1 cellular context compared by ENCODE assay signal in the genomic region with DNA sequence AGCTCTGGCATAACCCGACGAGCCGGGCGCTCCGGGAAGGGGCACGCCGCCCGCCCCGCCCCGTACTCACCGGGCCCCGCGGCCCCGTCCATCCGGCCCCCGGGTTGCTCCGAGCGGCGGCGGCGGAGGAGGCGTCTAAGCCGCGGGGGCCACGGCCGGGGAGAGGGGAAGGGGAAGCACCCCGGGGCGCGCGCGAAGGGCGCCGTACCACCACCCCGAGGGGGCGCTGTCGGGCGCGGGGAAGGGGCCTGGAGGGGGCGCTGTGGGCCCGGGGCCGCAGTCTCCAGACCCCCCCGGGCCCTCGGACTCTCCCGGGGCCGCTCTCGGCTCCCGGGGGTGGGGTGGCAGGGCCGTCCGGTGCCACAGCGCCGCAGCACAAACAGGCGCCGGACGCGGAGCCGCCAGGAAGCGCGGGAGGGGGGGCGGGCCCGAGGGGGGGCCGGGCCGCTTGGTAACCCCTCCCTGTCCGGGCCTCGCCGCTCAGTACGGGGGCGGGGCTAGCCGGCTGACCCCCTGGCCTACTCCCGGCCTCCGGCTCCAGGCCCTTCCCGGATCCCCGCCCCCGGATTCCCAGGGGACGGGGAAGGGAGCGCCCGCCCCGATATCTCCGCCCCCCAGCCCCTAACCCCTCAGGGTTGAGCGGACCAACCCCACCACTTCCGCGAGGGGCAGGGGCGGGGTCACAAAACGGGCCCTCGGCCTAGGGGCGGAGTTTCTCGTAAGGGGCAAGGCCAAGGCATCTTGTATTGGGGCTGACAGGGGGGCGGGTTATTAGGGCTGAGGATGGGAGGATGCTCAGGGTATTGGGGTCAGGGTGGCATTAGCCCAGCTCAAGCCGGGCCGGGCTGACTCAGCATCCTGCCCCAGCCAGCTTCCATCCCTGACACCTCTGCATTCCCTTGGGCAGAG.
A peak's percentile ranks its signal among the peaks of the same experiment; 100 is the strongest.
TF ChIP-seq lines count a peak whose summit lies in the region.

A gene with protein sequence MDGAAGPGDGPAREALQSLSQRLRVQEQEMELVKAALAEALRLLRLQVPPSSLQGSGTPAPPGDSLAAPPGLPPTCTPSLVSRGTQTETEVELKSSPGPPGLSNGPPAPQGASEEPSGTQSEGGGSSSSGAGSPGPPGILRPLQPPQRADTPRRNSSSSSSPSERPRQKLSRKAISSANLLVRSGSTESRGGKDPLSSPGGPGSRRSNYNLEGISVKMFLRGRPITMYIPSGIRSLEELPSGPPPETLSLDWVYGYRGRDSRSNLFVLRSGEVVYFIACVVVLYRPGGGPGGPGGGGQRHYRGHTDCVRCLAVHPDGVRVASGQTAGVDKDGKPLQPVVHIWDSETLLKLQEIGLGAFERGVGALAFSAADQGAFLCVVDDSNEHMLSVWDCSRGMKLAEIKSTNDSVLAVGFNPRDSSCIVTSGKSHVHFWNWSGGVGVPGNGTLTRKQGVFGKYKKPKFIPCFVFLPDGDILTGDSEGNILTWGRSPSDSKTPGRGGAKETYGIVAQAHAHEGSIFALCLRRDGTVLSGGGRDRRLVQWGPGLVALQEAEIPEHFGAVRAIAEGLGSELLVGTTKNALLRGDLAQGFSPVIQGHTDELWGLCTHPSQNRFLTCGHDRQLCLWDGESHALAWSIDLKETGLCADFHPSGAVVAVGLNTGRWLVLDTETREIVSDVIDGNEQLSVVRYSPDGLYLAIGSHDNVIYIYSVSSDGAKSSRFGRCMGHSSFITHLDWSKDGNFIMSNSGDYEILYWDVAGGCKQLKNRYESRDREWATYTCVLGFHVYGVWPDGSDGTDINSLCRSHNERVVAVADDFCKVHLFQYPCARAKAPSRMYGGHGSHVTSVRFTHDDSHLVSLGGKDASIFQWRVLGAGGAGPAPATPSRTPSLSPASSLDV (minus strand): TSS at position 410 of the 909 bp plus-strand sequence. CDS start 318 bp downstream, at position 92.
Gene ROM1, plus strand, starts transcription at position 892 of the 909 bp plus-strand sequence. CDS start 25 bp downstream, outside the sequence.

TF ChIP-seq in GM12878, 131 proteins besides CTCF, POLR2A, EP300 and RAD21 (continued from another document and continues in another):
- TF ChIP-seq ZBTB11 (CRISPR knock-in tag; IDR thresholded peaks at IDR 0.05) = no peak
- TF ChIP-seq, protein P1, sequence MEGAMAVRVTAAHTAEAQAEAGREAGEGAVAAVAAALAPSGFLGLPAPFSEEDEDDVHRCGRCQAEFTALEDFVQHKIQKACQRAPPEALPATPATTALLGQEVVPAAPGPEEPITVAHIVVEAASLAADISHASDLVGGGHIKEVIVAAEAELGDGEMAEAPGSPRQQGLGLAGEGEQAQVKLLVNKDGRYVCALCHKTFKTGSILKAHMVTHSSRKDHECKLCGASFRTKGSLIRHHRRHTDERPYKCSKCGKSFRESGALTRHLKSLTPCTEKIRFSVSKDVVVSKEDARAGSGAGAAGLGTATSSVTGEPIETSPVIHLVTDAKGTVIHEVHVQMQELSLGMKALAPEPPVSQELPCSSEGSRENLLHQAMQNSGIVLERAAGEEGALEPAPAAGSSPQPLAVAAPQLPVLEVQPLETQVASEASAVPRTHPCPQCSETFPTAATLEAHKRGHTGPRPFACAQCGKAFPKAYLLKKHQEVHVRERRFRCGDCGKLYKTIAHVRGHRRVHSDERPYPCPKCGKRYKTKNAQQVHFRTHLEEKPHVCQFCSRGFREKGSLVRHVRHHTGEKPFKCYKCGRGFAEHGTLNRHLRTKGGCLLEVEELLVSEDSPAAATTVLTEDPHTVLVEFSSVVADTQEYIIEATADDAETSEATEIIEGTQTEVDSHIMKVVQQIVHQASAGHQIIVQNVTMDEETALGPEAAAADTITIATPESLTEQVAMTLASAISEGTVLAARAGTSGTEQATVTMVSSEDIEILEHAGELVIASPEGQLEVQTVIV (IDR thresholded peaks at IDR 0.05; ENCODE audit: borderline replicate concordance, partially characterized antibody) = no peak
- TF ChIP-seq IRF3 (IDR thresholded peaks at IDR 0.05) = no peak
- no peak for TF ChIP-seq CHD4 (IDR thresholded peaks at IDR 0.05)
- TF ChIP-seq NFYA (IDR thresholded peaks at IDR 0.05; ENCODE audit: borderline replicate concordance, low read depth, low read length) = no peak
- no peak for TF ChIP-seq MEF2A (IDR thresholded peaks at IDR 0.05; ENCODE audit: insufficient read depth, low read depth, low read length)
- no peak for TF ChIP-seq MLLT1 (IDR thresholded peaks at IDR 0.05)
- TF ChIP-seq FOS (IDR thresholded peaks at IDR 0.05; ENCODE audit: borderline replicate concordance, extremely low read depth, insufficient read length) = no peak
- no peak for TF ChIP-seq ZNF384 (IDR thresholded peaks at IDR 0.05; ENCODE audit: borderline replicate concordance, low read depth, low read length)
- TF ChIP-seq BMI1 (IDR thresholded peaks at IDR 0.05; ENCODE audit: borderline replicate concordance) = no peak
- TF ChIP-seq BCLAF1 (IDR thresholded peaks at IDR 0.05) = no peak
- no peak for TF ChIP-seq RCOR1 (conservative IDR thresholded peaks at IDR 0.05; ENCODE audit: low read depth, low read length)
- TF ChIP-seq BCL11A (IDR thresholded peaks at IDR 0.05; ENCODE audit: low read depth, low read length) = no peak
- no peak for TF ChIP-seq ZNF207 (IDR thresholded peaks at IDR 0.05; ENCODE audit: borderline replicate concordance)
- TF ChIP-seq, protein P2, sequence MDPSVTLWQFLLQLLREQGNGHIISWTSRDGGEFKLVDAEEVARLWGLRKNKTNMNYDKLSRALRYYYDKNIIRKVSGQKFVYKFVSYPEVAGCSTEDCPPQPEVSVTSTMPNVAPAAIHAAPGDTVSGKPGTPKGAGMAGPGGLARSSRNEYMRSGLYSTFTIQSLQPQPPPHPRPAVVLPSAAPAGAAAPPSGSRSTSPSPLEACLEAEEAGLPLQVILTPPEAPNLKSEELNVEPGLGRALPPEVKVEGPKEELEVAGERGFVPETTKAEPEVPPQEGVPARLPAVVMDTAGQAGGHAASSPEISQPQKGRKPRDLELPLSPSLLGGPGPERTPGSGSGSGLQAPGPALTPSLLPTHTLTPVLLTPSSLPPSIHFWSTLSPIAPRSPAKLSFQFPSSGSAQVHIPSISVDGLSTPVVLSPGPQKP (IDR thresholded peaks at IDR 0.05; ENCODE audit: low read depth, low read length) = peak; percentile 11; the same call in 1 of the 2 replicates
- TF ChIP-seq SUZ12 (IDR thresholded peaks at IDR 0.05; ENCODE audit: unreplicated experiment) = no peak
- TF ChIP-seq TCF7 (IDR thresholded peaks at IDR 0.05; ENCODE audit: borderline replicate concordance) = no peak
- TF ChIP-seq POLR2AphosphoS5 (IDR thresholded peaks at IDR 0.05; ENCODE audit: low read length) = no peak
- no peak for TF ChIP-seq SP1 (IDR thresholded peaks at IDR 0.05; ENCODE audit: low read depth, low read length)
- no peak for TF ChIP-seq CREM (IDR thresholded peaks at IDR 0.05; ENCODE audit: low read depth)
- TF ChIP-seq MTA2 (IDR thresholded peaks at IDR 0.05; ENCODE audit: low read depth) = no peak
- peak; percentile 48; the same call in 1 of the 2 replicates for TF ChIP-seq NR2F1 (conservative IDR thresholded peaks at IDR 0.05)
- no peak for TF ChIP-seq EED (IDR thresholded peaks at IDR 0.05; ENCODE audit: low read depth)
- TF ChIP-seq CEBPB (IDR thresholded peaks at IDR 0.05; ENCODE audit: borderline replicate concordance in 1 of 2, low read depth in 2 of 2, low read length in 2 of 2) = no peak
- TF ChIP-seq MEF2B (IDR thresholded peaks at IDR 0.05; ENCODE audit: partially characterized antibody, poor library complexity, severe bottlenecking) = peak; percentile 80
- TF ChIP-seq NRF1 (conservative IDR thresholded peaks at IDR 0.05; ENCODE audit: low read depth, low read length) = no peak
- no peak for TF ChIP-seq NFXL1 (IDR thresholded peaks at IDR 0.05; ENCODE audit: borderline replicate concordance)
- peak; percentile 59; the same call in 1 of the 2 replicates for TF ChIP-seq ZNF217 (IDR thresholded peaks at IDR 0.05)
- no peak for TF ChIP-seq SREBF2 (IDR thresholded peaks at IDR 0.05; ENCODE audit: low read length)
- TF ChIP-seq ASH2L (IDR thresholded peaks at IDR 0.05; ENCODE audit: borderline replicate concordance, low read depth) = no peak
- TF ChIP-seq MYB (IDR thresholded peaks at IDR 0.05; ENCODE audit: borderline replicate concordance, low read depth, low read length) = no peak; the same call in 1 of the 2 replicates
- TF ChIP-seq ZBTB4 (CRISPR knock-in tag; IDR thresholded peaks at IDR 0.05) = no peak
- TF ChIP-seq BHLHE40 (IDR thresholded peaks at IDR 0.05; ENCODE audit: borderline replicate concordance in 1 of 2, low read depth in 2 of 2, low read length in 1 of 2) = peak in 1 of 2 experiments; percentile 71; a peak in 2 of 4 replicates
- peak in 1 of 2 experiments; percentile 43; a peak in 1 of 4 replicates for TF ChIP-seq SRF (IDR thresholded peaks at IDR 0.05; ENCODE audit: low read depth in 2 of 2, low read length in 2 of 2)
- 0 out of 2 replicates have a peak, but pooled peaks have one; percentile 1 for TF ChIP-seq CREB1 (IDR thresholded peaks at IDR 0.05; ENCODE audit: low read depth)
- TF ChIP-seq IRF4 (IDR thresholded peaks at IDR 0.05; ENCODE audit: low read depth, low read length) = no peak
